1 cellular context compared by ENCODE assay signal in genomic region chr5:68080282-68081050, GRCh38.
TF ChIP-seq lines count a peak whose summit lies in the region.

No MANE protein-coding gene starts in this region.

TF ChIP-seq in HepG2, 621 proteins besides CTCF, POLR2A, EP300 and RAD21 (continued from another document and continues in another):
- TF ChIP-seq ZNF546 (CRISPR knock-in tag; conservative IDR thresholded peaks at IDR 0.05) (no peak), KDM3A (CRISPR knock-in tag; IDR thresholded peaks at IDR 0.05; ENCODE audit: low read depth) (peak; percentile 45; the same call in 1 of the 2 replicates), SMAD9 (CRISPR knock-in tag; IDR thresholded peaks at IDR 0.05) (no peak), PRPF4 (IDR thresholded peaks at IDR 0.05; ENCODE audit: low read depth, low read length, poor library complexity, severe bottlenecking) (no peak), POLR2G (IDR thresholded peaks at IDR 0.05; ENCODE audit: low read depth, low read length) (no peak), SRSF1 (optimal IDR thresholded peaks at IDR 0.05; ENCODE audit: low read depth, low read length) (no peak), ZBTB37 (CRISPR knock-in tag; IDR thresholded peaks at IDR 0.05) (no peak), AKNA (CRISPR knock-in tag; IDR thresholded peaks at IDR 0.05; ENCODE audit: borderline replicate concordance) (no peak), ZSCAN30 (CRISPR knock-in tag; IDR thresholded peaks at IDR 0.05) (no peak), ZNF782 (CRISPR knock-in tag; IDR thresholded peaks at IDR 0.05; ENCODE audit: borderline replicate concordance) (no peak), ZNF770 (CRISPR knock-in tag; IDR thresholded peaks at IDR 0.05) (no peak), ETV5 (CRISPR knock-in tag; IDR thresholded peaks at IDR 0.05; ENCODE audit: borderline replicate concordance) (no peak), ZNF503 (CRISPR knock-in tag; IDR thresholded peaks at IDR 0.05) (peak; percentile 68; the same call in 1 of the 2 replicates), RBFOX2 (IDR thresholded peaks at IDR 0.05; ENCODE audit: low read depth, low read length) (no peak), ZSCAN22 (CRISPR knock-in tag; IDR thresholded peaks at IDR 0.05) (no peak), SP140L (CRISPR knock-in tag; IDR thresholded peaks at IDR 0.05; ENCODE audit: borderline replicate concordance) (no peak), HNRNPH1 (optimal IDR thresholded peaks at IDR 0.05; ENCODE audit: low read depth, low read length) (no peak), ZNF383 (CRISPR knock-in tag; IDR thresholded peaks at IDR 0.05; ENCODE audit: borderline replicate concordance) (no peak), ZNF530 (CRISPR knock-in tag; IDR thresholded peaks at IDR 0.05; ENCODE audit: low read depth) (no peak), HDAC6 (IDR thresholded peaks at IDR 0.05; ENCODE audit: low read depth, low read length) (no peak), ZNF432 (CRISPR knock-in tag; IDR thresholded peaks at IDR 0.05; ENCODE audit: borderline replicate concordance) (no peak), ZNF83 (CRISPR knock-in tag; IDR thresholded peaks at IDR 0.05; ENCODE audit: borderline replicate concordance) (no peak), KAT2B (IDR thresholded peaks at IDR 0.05; ENCODE audit: borderline replicate concordance, low read depth, low read length) (no peak), SALL2 (CRISPR knock-in tag; IDR thresholded peaks at IDR 0.05) (peak; percentile 61; the same call in 1 of the 2 replicates)
- TF ChIP-seq, protein P1, sequence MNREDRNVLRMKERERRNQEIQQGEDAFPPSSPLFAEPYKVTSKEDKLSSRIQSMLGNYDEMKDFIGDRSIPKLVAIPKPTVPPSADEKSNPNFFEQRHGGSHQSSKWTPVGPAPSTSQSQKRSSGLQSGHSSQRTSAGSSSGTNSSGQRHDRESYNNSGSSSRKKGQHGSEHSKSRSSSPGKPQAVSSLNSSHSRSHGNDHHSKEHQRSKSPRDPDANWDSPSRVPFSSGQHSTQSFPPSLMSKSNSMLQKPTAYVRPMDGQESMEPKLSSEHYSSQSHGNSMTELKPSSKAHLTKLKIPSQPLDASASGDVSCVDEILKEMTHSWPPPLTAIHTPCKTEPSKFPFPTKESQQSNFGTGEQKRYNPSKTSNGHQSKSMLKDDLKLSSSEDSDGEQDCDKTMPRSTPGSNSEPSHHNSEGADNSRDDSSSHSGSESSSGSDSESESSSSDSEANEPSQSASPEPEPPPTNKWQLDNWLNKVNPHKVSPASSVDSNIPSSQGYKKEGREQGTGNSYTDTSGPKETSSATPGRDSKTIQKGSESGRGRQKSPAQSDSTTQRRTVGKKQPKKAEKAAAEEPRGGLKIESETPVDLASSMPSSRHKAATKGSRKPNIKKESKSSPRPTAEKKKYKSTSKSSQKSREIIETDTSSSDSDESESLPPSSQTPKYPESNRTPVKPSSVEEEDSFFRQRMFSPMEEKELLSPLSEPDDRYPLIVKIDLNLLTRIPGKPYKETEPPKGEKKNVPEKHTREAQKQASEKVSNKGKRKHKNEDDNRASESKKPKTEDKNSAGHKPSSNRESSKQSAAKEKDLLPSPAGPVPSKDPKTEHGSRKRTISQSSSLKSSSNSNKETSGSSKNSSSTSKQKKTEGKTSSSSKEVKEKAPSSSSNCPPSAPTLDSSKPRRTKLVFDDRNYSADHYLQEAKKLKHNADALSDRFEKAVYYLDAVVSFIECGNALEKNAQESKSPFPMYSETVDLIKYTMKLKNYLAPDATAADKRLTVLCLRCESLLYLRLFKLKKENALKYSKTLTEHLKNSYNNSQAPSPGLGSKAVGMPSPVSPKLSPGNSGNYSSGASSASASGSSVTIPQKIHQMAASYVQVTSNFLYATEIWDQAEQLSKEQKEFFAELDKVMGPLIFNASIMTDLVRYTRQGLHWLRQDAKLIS (CRISPR knock-in tag; IDR thresholded peaks at IDR 0.05) = no peak
- TF ChIP-seq, protein P2, sequence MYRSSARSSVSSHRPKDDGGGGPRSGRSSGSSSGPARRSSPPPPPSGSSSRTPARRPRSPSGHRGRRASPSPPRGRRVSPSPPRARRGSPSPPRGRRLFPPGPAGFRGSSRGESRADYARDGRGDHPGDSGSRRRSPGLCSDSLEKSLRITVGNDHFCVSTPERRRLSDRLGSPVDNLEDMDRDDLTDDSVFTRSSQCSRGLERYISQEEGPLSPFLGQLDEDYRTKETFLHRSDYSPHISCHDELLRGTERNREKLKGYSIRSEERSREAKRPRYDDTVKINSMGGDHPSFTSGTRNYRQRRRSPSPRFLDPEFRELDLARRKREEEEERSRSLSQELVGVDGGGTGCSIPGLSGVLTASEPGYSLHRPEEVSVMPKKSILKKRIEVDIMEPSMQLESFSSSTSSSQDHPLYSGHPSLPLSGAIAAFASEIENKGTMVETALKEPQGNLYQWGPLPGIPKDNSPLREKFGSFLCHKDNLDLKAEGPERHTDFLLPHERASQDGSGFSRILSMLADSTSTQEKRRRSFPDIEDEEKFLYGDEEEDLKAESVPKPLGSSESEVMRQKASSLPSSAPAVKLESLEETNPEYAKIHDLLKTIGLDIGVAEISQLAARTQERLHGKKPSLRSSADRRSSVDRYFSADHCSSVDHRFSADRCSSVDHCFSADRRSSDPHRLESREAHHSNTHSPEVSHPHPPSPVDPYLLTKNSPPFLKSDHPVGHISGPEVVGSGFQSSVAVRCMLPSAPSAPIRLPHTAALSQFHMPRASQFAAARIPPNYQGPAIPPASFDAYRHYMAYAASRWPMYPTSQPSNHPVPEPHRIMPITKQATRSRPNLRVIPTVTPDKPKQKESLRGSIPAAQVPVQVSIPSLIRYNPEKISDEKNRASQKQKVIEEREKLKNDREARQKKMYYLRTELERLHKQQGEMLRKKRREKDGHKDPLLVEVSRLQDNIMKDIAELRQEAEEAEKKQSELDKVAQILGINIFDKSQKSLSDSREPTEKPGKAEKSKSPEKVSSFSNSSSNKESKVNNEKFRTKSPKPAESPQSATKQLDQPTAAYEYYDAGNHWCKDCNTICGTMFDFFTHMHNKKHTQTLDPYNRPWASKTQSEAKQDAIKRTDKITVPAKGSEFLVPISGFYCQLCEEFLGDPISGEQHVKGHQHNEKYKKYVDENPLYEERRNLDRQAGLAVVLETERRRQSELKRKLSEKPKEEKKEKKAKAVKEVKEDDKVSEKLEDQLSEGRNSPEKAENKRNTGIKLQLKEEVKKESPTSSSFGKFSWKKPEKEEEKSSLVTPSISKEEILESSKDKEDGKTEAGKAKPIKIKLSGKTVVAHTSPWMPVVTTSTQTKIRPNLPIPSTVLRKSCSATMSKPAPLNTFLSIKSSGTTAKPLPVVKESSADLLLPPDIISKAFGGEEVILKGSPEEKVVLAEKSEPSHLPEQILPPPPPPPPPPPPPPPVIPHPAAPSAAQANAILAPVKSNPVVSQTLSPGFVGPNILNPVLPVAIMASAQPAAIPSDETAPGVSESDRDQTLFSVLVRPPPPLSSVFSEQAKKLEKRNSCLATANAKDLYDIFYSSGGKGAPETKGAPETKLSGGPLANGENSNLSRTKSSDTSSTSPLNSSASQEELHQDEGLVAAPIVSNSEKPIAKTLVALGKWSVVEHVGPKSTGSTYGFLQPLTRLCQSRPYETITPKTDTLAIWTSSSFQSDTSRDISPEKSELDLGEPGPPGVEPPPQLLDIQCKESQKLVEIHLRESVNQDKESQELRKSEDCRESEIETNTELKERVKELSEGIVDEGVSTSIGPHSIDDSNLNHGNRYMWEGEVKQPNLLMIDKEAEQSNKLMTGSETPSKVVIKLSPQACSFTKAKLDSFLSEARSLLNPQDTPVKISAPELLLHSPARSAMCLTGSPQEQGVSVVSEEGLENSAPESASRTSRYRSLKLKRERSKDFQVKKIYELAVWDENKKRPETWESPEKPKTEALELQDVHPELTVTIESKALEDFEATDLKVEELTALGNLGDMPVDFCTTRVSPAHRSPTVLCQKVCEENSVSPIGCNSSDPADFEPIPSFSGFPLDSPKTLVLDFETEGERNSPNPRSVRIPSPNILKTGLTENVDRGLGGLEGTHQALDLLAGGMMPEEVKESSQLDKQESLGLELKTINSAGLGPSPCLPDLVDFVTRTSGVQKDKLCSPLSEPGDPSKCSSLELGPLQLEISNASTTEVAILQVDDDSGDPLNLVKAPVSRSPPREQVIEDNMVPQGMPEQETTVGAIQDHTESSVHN (CRISPR knock-in tag; IDR thresholded peaks at IDR 0.05) = no peak
- TF ChIP-seq, protein P3, sequence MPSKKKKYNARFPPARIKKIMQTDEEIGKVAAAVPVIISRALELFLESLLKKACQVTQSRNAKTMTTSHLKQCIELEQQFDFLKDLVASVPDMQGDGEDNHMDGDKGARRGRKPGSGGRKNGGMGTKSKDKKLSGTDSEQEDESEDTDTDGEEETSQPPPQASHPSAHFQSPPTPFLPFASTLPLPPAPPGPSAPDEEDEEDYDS (CRISPR knock-in tag; IDR thresholded peaks at IDR 0.05) = peak; percentile 52; the same call in 1 of the 2 replicates
- TF ChIP-seq, protein P4, sequence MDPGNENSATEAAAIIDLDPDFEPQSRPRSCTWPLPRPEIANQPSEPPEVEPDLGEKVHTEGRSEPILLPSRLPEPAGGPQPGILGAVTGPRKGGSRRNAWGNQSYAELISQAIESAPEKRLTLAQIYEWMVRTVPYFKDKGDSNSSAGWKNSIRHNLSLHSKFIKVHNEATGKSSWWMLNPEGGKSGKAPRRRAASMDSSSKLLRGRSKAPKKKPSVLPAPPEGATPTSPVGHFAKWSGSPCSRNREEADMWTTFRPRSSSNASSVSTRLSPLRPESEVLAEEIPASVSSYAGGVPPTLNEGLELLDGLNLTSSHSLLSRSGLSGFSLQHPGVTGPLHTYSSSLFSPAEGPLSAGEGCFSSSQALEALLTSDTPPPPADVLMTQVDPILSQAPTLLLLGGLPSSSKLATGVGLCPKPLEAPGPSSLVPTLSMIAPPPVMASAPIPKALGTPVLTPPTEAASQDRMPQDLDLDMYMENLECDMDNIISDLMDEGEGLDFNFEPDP (CRISPR knock-in tag; conservative IDR thresholded peaks at IDR 0.05) = no peak
